In genomic region chr20:37396520-37397075, GRCh38 we compare ENCODE assay signal across 15 cellular contexts. TPM values are rescaled to one million over a fixed set of nuclear protein-coding genes. Genes with fewer than 3 reads are reported as not detected.
DNase-seq lines count a peak whose midpoint lies in the region; ATAC-seq and TF ChIP-seq lines count a peak whose summit lies in the region.
"Had no signal": no experiment of that assay in that cellular context is flagged by ENCODE, and none has a peak within 500 bp of the region (broad histone marks: within the 10 kb centered on the region; RNA-seq: fewer than 3 reads in every experiment).

No MANE protein-coding gene starts in this region.

- H3K36me3 Mint-ChIP-seq in WTC11 (peaks cover 4% of the 10 kb centered on the region), neural progenitor cell (peaks cover 2% of the 10 kb centered on the region)
- H3K36me3 Mint-ChIP-seq in activated naive CD8-positive, alpha-beta T cell treated with anti-CD3 and anti-CD28 coated beads for 36 hours: no peaks in the 10 kb centered on the region
- H3K36me3 Mint-ChIP-seq: natural killer cell treated with Interleukin-12 subunit alpha and Interleukin-12 subunit beta and Interleukin-15 and Interleukin-18, amount 100 ng/mL, for 72 hours had no signal

- ATAC-seq in WTC11: peak; percentile 76
- no peak for ATAC-seq in stimulated activated naive CD8-positive, alpha-beta T cell treated with anti-CD3 and anti-CD28 coated beads, Interleukin-15, amount 100 ng/mL, for 72 hours
- no peak for ATAC-seq in HG03175 (IDR thresholded peaks at IDR 0.05; ENCODE audit: unreplicated experiment)
- ATAC-seq: natural killer cell treated with Interleukin-12 subunit alpha and Interleukin-12 subunit beta and Interleukin-15 and Interleukin-18, amount 100 ng/mL, for 72 hours had no signal

- H3K27me3 ChIP-seq in HL-60 (ENCODE audit: insufficient read depth, poor library complexity, severe bottlenecking): no peaks in the 10 kb centered on the region
- no peaks in the 10 kb centered on the region for H3K27me3 ChIP-seq in neural progenitor cell
- H3K27me3 ChIP-seq: breast epithelium had no signal

- H3K27me3 Mint-ChIP-seq in WTC11 (ENCODE audit: low read depth) (no peaks in the 10 kb centered on the region), neural progenitor cell (ENCODE audit: insufficient read depth, low read depth) (no peaks in the 10 kb centered on the region)
- no peaks in the 10 kb centered on the region for H3K27me3 Mint-ChIP-seq in stimulated activated naive CD8-positive, alpha-beta T cell treated with anti-CD3 and anti-CD28 coated beads, Interleukin-15, amount 100 ng/mL, for 72 hours
- H3K27me3 Mint-ChIP-seq in activated naive CD8-positive, alpha-beta T cell treated with anti-CD3 and anti-CD28 coated beads for 36 hours: no peaks in the 10 kb centered on the region
- H3K27me3 Mint-ChIP-seq: activated T-cell treated with anti-CD3 and anti-CD28 coated beads, Interleukin-2, amount 50 U/mL, for 24 hours; natural killer cell treated with Interleukin-12 subunit alpha and Interleukin-12 subunit beta and Interleukin-15 and Interleukin-18, amount 100 ng/mL, for 72 hours; stimulated activated naive CD8-positive, alpha-beta T cell treated with anti-CD3 and anti-CD28 coated beads, Interleukin-15, Interleukin-2, amounts not matched to agents 100 ng/mL and 50 ng/mL, for 24 hours had no signal

- TF ChIP-seq CTCF in HL-60 (IDR thresholded peaks at IDR 0.05; ENCODE audit: insufficient read depth, low read length) (no peak), WTC11 (IDR thresholded peaks at IDR 0.05) (no peak), neural progenitor cell (IDR thresholded peaks at IDR 0.05) (peak; percentile 66)

- CTCF ChIA-PET in WTC11 (lab: Charles Lee): interaction anchor here (0.7 to 3.2 kb wide), 45 partner anchors 9 to 218 kb away, joined by 3 to 41 read pairs (median 6); partner anchors contain the start of genes BLCAP, MANBAL, MROH8 and NNAT

- H3K79me2 ChIP-seq in neural progenitor cell (ENCODE audit: low read depth): no peaks in the 10 kb centered on the region

- DNase-seq in HL-60 (ENCODE audit: low read depth in 1 of 2, low spot score in 1 of 2) (peak in 1 of 2 experiments; percentile 68), NCI-H2227 (lab: John Stamatoyannopoulos, UW; ENCODE audit: unreplicated experiment) (peak; percentile 91), WTC11 (ENCODE audit: low spot score) (peak; percentile 89), neural progenitor cell (ENCODE audit: low spot score) (peak; percentile 96)
- DNase-seq in stimulated activated naive CD8-positive, alpha-beta T cell treated with anti-CD3 and anti-CD28 coated beads, Interleukin-15, amount 100 ng/mL, for 72 hours: no peak
- DNase-seq in activated naive CD8-positive, alpha-beta T cell treated with anti-CD3 and anti-CD28 coated beads for 36 hours: no peak
- no peak for DNase-seq in stimulated activated CD4-positive, alpha-beta T cell treated with anti-CD3 and anti-CD28 coated beads, Interleukin-2, amount 100 ng/mL, for 48 hours
- DNase-seq: activated T-cell treated with anti-CD3 and anti-CD28 coated beads, Interleukin-2, amount 50 U/mL, for 24 hours; COR-L47 had no signal

- H3K4me2 ChIP-seq in neural progenitor cell: peak overlapping the region; percentile 60

- peaks cover 42% of the 10 kb centered on the region for H3F3A ChIP-seq in neural progenitor cell (ENCODE audit: low read depth)

- no peak overlapping the region for H2AFZ ChIP-seq in neural progenitor cell (replicated peaks)

- POLR2A ChIA-PET in WTC11 (lab: Charles Lee): interaction anchor here (0.5 to 1.9 kb wide), 16 partner anchors 9 to 714 kb away, joined by 3 to 8 read pairs (median 4); partner anchors contain the start of genes MANBAL, MROH8 and RPN2

- H3K4me1 ChIP-seq in neural progenitor cell: peaks cover 37% of the 10 kb centered on the region
- H3K4me1 ChIP-seq: breast epithelium had no signal

- H3K4me3 ChIP-seq in HL-60 (replicated peaks; ENCODE audit: insufficient read depth, low read length): no peak overlapping the region
- H3K4me3 ChIP-seq in neural progenitor cell: peak overlapping the region; percentile 10
- H3K4me3 ChIP-seq: breast epithelium had no signal

- H3K4me1 Mint-ChIP-seq in WTC11 (peaks cover 33% of the 10 kb centered on the region), neural progenitor cell (peaks cover 56% of the 10 kb centered on the region)
- H3K4me1 Mint-ChIP-seq in stimulated activated naive CD8-positive, alpha-beta T cell treated with anti-CD3 and anti-CD28 coated beads, Interleukin-15, amount 100 ng/mL, for 72 hours: no peaks in the 10 kb centered on the region
- no peaks in the 10 kb centered on the region for H3K4me1 Mint-ChIP-seq in activated naive CD8-positive, alpha-beta T cell treated with anti-CD3 and anti-CD28 coated beads for 36 hours

- H4K20me1 ChIP-seq in neural progenitor cell (ENCODE audit: low read depth): no peaks in the 10 kb centered on the region

- no peak overlapping the region for H3K9ac ChIP-seq in neural progenitor cell

- H3K36me3 ChIP-seq in neural progenitor cell: no peaks in the 10 kb centered on the region
- H3K36me3 ChIP-seq: breast epithelium had no signal

- H3K4me3 Mint-ChIP-seq in WTC11: peak overlapping the region; percentile 65
- H3K4me3 Mint-ChIP-seq in neural progenitor cell: peak overlapping the region; percentile 69
- H3K4me3 Mint-ChIP-seq in stimulated activated naive CD8-positive, alpha-beta T cell treated with anti-CD3 and anti-CD28 coated beads, Interleukin-15, amount 100 ng/mL, for 72 hours: no peak overlapping the region
- H3K4me3 Mint-ChIP-seq in activated naive CD8-positive, alpha-beta T cell treated with anti-CD3 and anti-CD28 coated beads for 36 hours: no peak overlapping the region
- H3K4me3 Mint-ChIP-seq: activated T-cell treated with anti-CD3 and anti-CD28 coated beads, Interleukin-2, amount 50 U/mL, for 24 hours; natural killer cell treated with Interleukin-12 subunit alpha and Interleukin-12 subunit beta and Interleukin-15 and Interleukin-18, amount 100 ng/mL, for 72 hours; stimulated activated naive CD8-positive, alpha-beta T cell treated with anti-CD3 and anti-CD28 coated beads, Interleukin-15, Interleukin-2, amounts not matched to agents 100 ng/mL and 50 ng/mL, for 24 hours had no signal

- H3K27ac Mint-ChIP-seq in WTC11 (peak overlapping the region; percentile 99; the same call in 1 of the 2 replicates), neural progenitor cell (peak overlapping the region; percentile 97)
- peak overlapping the region in 1 of 2 donors; percentile 49 for H3K27ac Mint-ChIP-seq in stimulated activated naive CD8-positive, alpha-beta T cell treated with anti-CD3 and anti-CD28 coated beads, Interleukin-15, amount 100 ng/mL, for 72 hours
- H3K27ac Mint-ChIP-seq in activated naive CD8-positive, alpha-beta T cell treated with anti-CD3 and anti-CD28 coated beads for 36 hours: no peak overlapping the region
- H3K27ac Mint-ChIP-seq: activated T-cell treated with anti-CD3 and anti-CD28 coated beads, Interleukin-2, amount 50 U/mL, for 24 hours; natural killer cell treated with Interleukin-12 subunit alpha and Interleukin-12 subunit beta and Interleukin-15 and Interleukin-18, amount 100 ng/mL, for 72 hours; stimulated activated naive CD8-positive, alpha-beta T cell treated with anti-CD3 and anti-CD28 coated beads, Interleukin-15, Interleukin-2, amounts not matched to agents 100 ng/mL and 50 ng/mL, for 24 hours had no signal

- H3K9me3 ChIP-seq in neural progenitor cell (ENCODE audit: low read depth): no peaks in the 10 kb centered on the region
- H3K9me3 ChIP-seq: breast epithelium had no signal

- H3K9me3 Mint-ChIP-seq in WTC11: no peaks in the 10 kb centered on the region
- H3K9me3 Mint-ChIP-seq in neural progenitor cell: no peaks in the 10 kb centered on the region
- no peaks in the 10 kb centered on the region for H3K9me3 Mint-ChIP-seq in stimulated activated naive CD8-positive, alpha-beta T cell treated with anti-CD3 and anti-CD28 coated beads, Interleukin-15, amount 100 ng/mL, for 72 hours
- no peaks in the 10 kb centered on the region for H3K9me3 Mint-ChIP-seq in activated naive CD8-positive, alpha-beta T cell treated with anti-CD3 and anti-CD28 coated beads for 36 hours
- H3K9me3 Mint-ChIP-seq: activated T-cell treated with anti-CD3 and anti-CD28 coated beads, Interleukin-2, amount 50 U/mL, for 24 hours; natural killer cell treated with Interleukin-12 subunit alpha and Interleukin-12 subunit beta and Interleukin-15 and Interleukin-18, amount 100 ng/mL, for 72 hours; stimulated activated naive CD8-positive, alpha-beta T cell treated with anti-CD3 and anti-CD28 coated beads, Interleukin-15, Interleukin-2, amounts not matched to agents 100 ng/mL and 50 ng/mL, for 24 hours had no signal

- H3K27ac ChIP-seq in HL-60 (replicated peaks) (peak overlapping the region; percentile 25; the same call in 1 of the 2 replicates), neural progenitor cell (peak overlapping the region; percentile 87)
- H3K27ac ChIP-seq: breast epithelium, epithelial cell of prostate, VCaP had no signal

TF ChIP-seq in WTC11, 78 proteins besides CTCF, POLR2A, EP300 and RAD21 (continues in another document):
- peak; percentile 50; the same call in 1 of the 2 replicates for TF ChIP-seq MAX (CRISPR knock-in tag; IDR thresholded peaks at IDR 0.05)
- TF ChIP-seq ZNF281 (CRISPR knock-in tag; IDR thresholded peaks at IDR 0.05): 0 out of 2 replicates have a peak, but pooled peaks have one; percentile 18

RNA-seq across cellular contexts. Expression of gene SRC, which starts 50.7 kb away (rescaled TPM):
- 27.4 to 33.3 TPM (median 30.4 TPM) in 3 replicates for total RNA-seq in WTC11 (2021)
- 15.4 and 47.4 TPM in 2 replicates for total RNA-seq in neural progenitor cell (ENCODE audit: low replicate concordance)
- 1 to 10 TPM; 1.1 to 1.9 TPM for total RNA-seq in activated naive CD8-positive, alpha-beta T cell treated with anti-CD3 and anti-CD28 coated beads for 36 hours

Comparison
In these comparisons a context has a peak if more than half of its experiments do, and no peak if none do; other contexts are left out.
1. DNase-seq: peak in NCI-H2227 (single experiment), WTC11 (single experiment) and neural progenitor cell (single experiment); none in stimulated activated naive CD8-positive, alpha-beta T cell treated with anti-CD3 and anti-CD28 coated beads, Interleukin-15, amount 100 ng/mL, for 72 hours (0 of 2), activated naive CD8-positive, alpha-beta T cell treated with anti-CD3 and anti-CD28 coated beads for 36 hours (single experiment) and stimulated activated CD4-positive, alpha-beta T cell treated with anti-CD3 and anti-CD28 coated beads, Interleukin-2, amount 100 ng/mL, for 48 hours (0 of 2).
2. H3K4me3 Mint-ChIP-seq: peak in WTC11 (single experiment) and neural progenitor cell (single experiment); none in stimulated activated naive CD8-positive, alpha-beta T cell treated with anti-CD3 and anti-CD28 coated beads, Interleukin-15, amount 100 ng/mL, for 72 hours (0 of 2) and activated naive CD8-positive, alpha-beta T cell treated with anti-CD3 and anti-CD28 coated beads for 36 hours (single experiment).